Comparison of ENCODE assay signal across 23 cellular contexts in genomic region chr18:1048048-1048447, GRCh38.
DNase-seq lines count a peak whose midpoint lies in the region; ATAC-seq and TF ChIP-seq lines count a peak whose summit lies in the region.
"Had no signal": no experiment of that assay in that cellular context is flagged by ENCODE, and none has a peak within 500 bp of the region (broad histone marks: within the 10 kb centered on the region; RNA-seq: fewer than 3 reads in every experiment).

No MANE protein-coding gene starts in this region.

- 0 out of 2 replicates have a peak, but pooled peaks cover 3% of the 10 kb centered on the region for H3K27me3 ChIP-seq in PC-3 (ENCODE audit: low read length)
- no peaks in the 10 kb centered on the region for H3K27me3 ChIP-seq in endodermal cell (ENCODE audit: control insufficient read depth, insufficient read depth, low read length, poor library complexity, severe bottlenecking)
- H3K27me3 ChIP-seq: vagina had no signal

- H3K4me3 ChIP-seq in PC-3 (ENCODE audit: low read length) (no peak overlapping the region), endodermal cell (ENCODE audit: low read length) (no peak overlapping the region)
- H3K4me3 ChIP-seq: SK-N-MC, vagina had no signal

- H3K4me1 ChIP-seq in PC-3 (ENCODE audit: insufficient read depth, low read length): peaks cover 6% of the 10 kb centered on the region
- no peaks in the 10 kb centered on the region for H3K4me1 ChIP-seq in endodermal cell (ENCODE audit: control insufficient read depth, insufficient read depth, low read length)
- H3K4me1 ChIP-seq: vagina had no signal

- no peak overlapping the region for H2AFZ ChIP-seq in PC-3 (ENCODE audit: low read length)

- no peak overlapping the region for H3K4me3 Mint-ChIP-seq in endodermal cell
- no peak overlapping the region for H3K4me3 Mint-ChIP-seq in activated T-helper 17 cell treated with anti-CD3 and anti-CD28 coated beads, Interleukin-2, amount 50 U/mL, for 72 hours
- H3K4me3 Mint-ChIP-seq: activated CD8-positive, alpha-beta T cell treated with anti-CD3 and anti-CD28 coated beads, Interleukin-2, amount 10 ng/mL, durations not matched to agents 7 days and 5 days; activated naive CD8-positive, alpha-beta T cell; activated T-cell treated with anti-CD3 and anti-CD28 coated beads, Interleukin-2, amount 50 U/mL, for 72 hours; CD4-positive, alpha-beta memory T cell; dendritic cell treated with granulocyte-macrophage colony-stimulating factor and Interleukin-4, amounts not matched to agents 40 ng/mL and 50 ng/mL, for 4 days; WTC11 had no signal

- H3K9me3 ChIP-seq in PC-3 (ENCODE audit: low read length) (no peaks in the 10 kb centered on the region), endodermal cell (ENCODE audit: control insufficient read depth, low read length) (peaks cover 7% of the 10 kb centered on the region)
- H3K9me3 ChIP-seq: vagina had no signal

- H3K4me2 ChIP-seq in PC-3 (ENCODE audit: low read length): no peak overlapping the region

- H3K27me3 Mint-ChIP-seq in endodermal cell (ENCODE audit: insufficient read depth): no peaks in the 10 kb centered on the region
- H3K27me3 Mint-ChIP-seq in activated T-helper 17 cell treated with anti-CD3 and anti-CD28 coated beads, Interleukin-2, amount 50 U/mL, for 72 hours: peaks cover 3% of the 10 kb centered on the region
- H3K27me3 Mint-ChIP-seq: dendritic cell treated with granulocyte-macrophage colony-stimulating factor and Interleukin-4, amounts not matched to agents 40 ng/mL and 50 ng/mL, for 4 days had no signal

- TF ChIP-seq CTCF in PC-3 (conservative IDR thresholded peaks at IDR 0.05; ENCODE audit: low read depth, low read length): no peak
- no peak for TF ChIP-seq CTCF in endodermal cell (conservative IDR thresholded peaks at IDR 0.05)

- no peaks in the 10 kb centered on the region for H4K20me1 ChIP-seq in PC-3 (ENCODE audit: low read length)

- 75 to 100% methylated on average over 2 to 4 of the region's 4 CpGs for WGBS in endodermal cell (ENCODE audit: insufficient coverage in 1 of 2, insufficient read length in 1 of 2), 2 experiments

- peaks cover 2% of the 10 kb centered on the region for H3K36me3 Mint-ChIP-seq in endodermal cell (ENCODE audit: low read depth)
- H3K36me3 Mint-ChIP-seq in activated T-helper 17 cell treated with anti-CD3 and anti-CD28 coated beads, Interleukin-2, amount 50 U/mL, for 72 hours (ENCODE audit: low read depth): no peaks in the 10 kb centered on the region
- H3K36me3 Mint-ChIP-seq: activated naive CD8-positive, alpha-beta T cell; CD4-positive, alpha-beta memory T cell had no signal

- H3K36me3 ChIP-seq in PC-3 (ENCODE audit: low read depth, low read length) (no peaks in the 10 kb centered on the region), endodermal cell (ENCODE audit: control insufficient read depth, insufficient read depth, low read length) (no peaks in the 10 kb centered on the region)
- H3K36me3 ChIP-seq: vagina had no signal

- H3K9me3 Mint-ChIP-seq in endodermal cell: peaks cover 13% of the 10 kb centered on the region
- H3K9me3 Mint-ChIP-seq in activated T-helper 17 cell treated with anti-CD3 and anti-CD28 coated beads, Interleukin-2, amount 50 U/mL, for 72 hours: peaks cover 4% of the 10 kb centered on the region
- H3K9me3 Mint-ChIP-seq: activated T-cell treated with anti-CD3 and anti-CD28 coated beads, Interleukin-2, amount 50 U/mL, for 72 hours had no signal

- ATAC-seq in PC-3: peak; percentile 31; the same call in 1 of the 2 replicates
- no peak for ATAC-seq in activated T-helper 17 cell treated with anti-CD3 and anti-CD28 coated beads, Interleukin-2, amount 50 U/mL, for 72 hours (replicated peaks)
- ATAC-seq in HG03521 (IDR thresholded peaks at IDR 0.05; ENCODE audit: unreplicated experiment): no peak
- ATAC-seq: activated CD8-positive, alpha-beta T cell treated with anti-CD3 and anti-CD28 coated beads, Interleukin-2, amount 10 ng/mL, durations not matched to agents 7 days and 5 days; activated T-cell treated with anti-CD3 and anti-CD28 coated beads, Interleukin-2, amount 50 U/mL, for 72 hours; left ventricle myocardium superior; WTC11 had no signal

- H3K9me2 ChIP-seq in PC-3 (replicated peaks; ENCODE audit: low read length): no peaks in the 10 kb centered on the region

- DNase-seq in EL (peak; percentile 67), PC-3 (peak; percentile 28), endodermal cell (no peak), renal cortical epithelial cell (ENCODE audit: low read depth) (peak; percentile 58), NCI-H69 (lab: John Stamatoyannopoulos, UW) (no peak), MV-4-11 (lab: John Stamatoyannopoulos, UW) (no peak)
- DNase-seq: activated CD8-positive, alpha-beta T cell treated with anti-CD3 and anti-CD28 coated beads, Interleukin-2, amount 10 ng/mL, durations not matched to agents 7 days and 5 days; activated T-cell treated with anti-CD3 and anti-CD28 coated beads, Interleukin-2, amount 50 U/mL, for 72 hours; CD4-positive, alpha-beta memory T cell; erythroblast; glutamatergic neuron; left ventricle myocardium superior; NCI-H1436; NCI-H2171; NCI-H82; OCI-M1 had no signal

- CTCF ChIA-PET in PC-3 (lab: Charles Lee): no interaction called here

- no peak overlapping the region for H3K27ac Mint-ChIP-seq in endodermal cell
- H3K27ac Mint-ChIP-seq in activated T-helper 17 cell treated with anti-CD3 and anti-CD28 coated beads, Interleukin-2, amount 50 U/mL, for 72 hours: no peak overlapping the region
- H3K27ac Mint-ChIP-seq: activated CD8-positive, alpha-beta T cell treated with anti-CD3 and anti-CD28 coated beads, Interleukin-2, amount 10 ng/mL, durations not matched to agents 7 days and 5 days; activated naive CD8-positive, alpha-beta T cell; activated T-cell treated with anti-CD3 and anti-CD28 coated beads, Interleukin-2, amount 50 U/mL, for 72 hours; CD4-positive, alpha-beta memory T cell; dendritic cell treated with granulocyte-macrophage colony-stimulating factor and Interleukin-4, amounts not matched to agents 40 ng/mL and 50 ng/mL, for 4 days; WTC11 had no signal

- peaks cover 4% of the 10 kb centered on the region for H3K4me1 Mint-ChIP-seq in endodermal cell
- no peaks in the 10 kb centered on the region for H3K4me1 Mint-ChIP-seq in activated T-helper 17 cell treated with anti-CD3 and anti-CD28 coated beads, Interleukin-2, amount 50 U/mL, for 72 hours

- POLR2A ChIA-PET in PC-3 (lab: Charles Lee; ENCODE audit: unreplicated experiment): no interaction called here

- H3K27ac ChIP-seq in PC-3 (ENCODE audit: low read length) (no peak overlapping the region), endodermal cell (ENCODE audit: low read depth, low read length) (peak overlapping the region; percentile 2)
- H3K27ac ChIP-seq: SK-N-MC, vagina had no signal

- BruUV-seq in PC-3 (replicated peaks; lab: Mats Ljungman, UMichigan): no TSS peak

- H3K79me2 ChIP-seq in PC-3 (ENCODE audit: low read length): no peaks in the 10 kb centered on the region

- H3K9ac ChIP-seq in PC-3 (ENCODE audit: low read length) (no peak overlapping the region), endodermal cell (ENCODE audit: extremely low read depth, low read length, poor library complexity, severe bottlenecking) (no peak overlapping the region)

- intact Hi-C loops in PC-3 (cut with micrococcal nuclease): no loop called here

- no peaks in the 10 kb centered on the region for H3F3A ChIP-seq in PC-3 (ENCODE audit: low read length, unreplicated experiment)

Comparison
In these comparisons a context has a peak if more than half of its experiments do, and no peak if none do; other contexts are left out.
1. DNase-seq: peak in EL (single experiment), PC-3 (single experiment) and renal cortical epithelial cell (single experiment); none in endodermal cell (single experiment), NCI-H69 (single experiment) and MV-4-11 (single experiment).